Comparison of ENCODE assay signal across 23 cellular contexts in genomic region chr4:107213880-107214279, GRCh38.
"Had no signal": no experiment of that assay in that cellular context is flagged by ENCODE, and none has a peak within 500 bp of the region (broad histone marks: within the 10 kb centered on the region; RNA-seq: fewer than 3 reads in every experiment).

No MANE protein-coding gene starts in this region.

- FAIRE-seq: TTC549 had no signal

- H3K9me3 Mint-ChIP-seq: activated naive CD8-positive, alpha-beta T cell treated with anti-CD3 and anti-CD28 coated beads for 36 hours; activated T-cell treated with anti-CD3 and anti-CD28 coated beads, Interleukin-2, amount 50 U/mL, for 72 hours; memory B cell; WTC11 had no signal

- DNase-seq: activated CD4-positive, alpha-beta T cell treated with anti-CD3 and anti-CD28 coated beads for 48 hours; activated CD8-positive, alpha-beta memory T cell treated with anti-CD3 and anti-CD28 coated beads, Interleukin-2, amount 50 U/mL, for 4 hours; activated CD8-positive, alpha-beta T cell treated with anti-CD3 and anti-CD28 coated beads, Interleukin-2, amount 10 ng/mL, durations not matched to agents 7 days and 5 days; activated gamma-delta T cell treated with Interleukin-2 at 50 U/mL for 16 hours; activated naive CD8-positive, alpha-beta T cell treated with anti-CD3 and anti-CD28 coated beads for 36 hours; activated T-cell treated with anti-CD3 and anti-CD28 coated beads, Interleukin-2, amount 50 U/mL, for 72 hours; anterior cingulate cortex; cerebellar nuclear complex; dermis blood vessel endothelial cell; effector memory CD8-positive, alpha-beta T cell; hypothalamus; kidney glomerular epithelial cell; left ventricle myocardium superior; natural killer cell; posterior cingulate gyrus; retina; stimulated activated CD4-positive, alpha-beta T cell treated with anti-CD3 and anti-CD28 coated beads, Interleukin-4, amount 100 ng/mL, for 1 hour; stimulated activated naive CD4-positive, alpha-beta T cell; tibial artery; uterus had no signal

- H3K36me3 Mint-ChIP-seq: activated naive CD8-positive, alpha-beta T cell treated with anti-CD3 and anti-CD28 coated beads for 36 hours; memory B cell; natural killer cell; WTC11 had no signal

- H3K9me3 ChIP-seq: tibial artery, uterus had no signal

- H3K27ac ChIP-seq: tibial artery, uterus had no signal

- H3K27me3 Mint-ChIP-seq: activated naive CD8-positive, alpha-beta T cell treated with anti-CD3 and anti-CD28 coated beads for 36 hours; effector memory CD8-positive, alpha-beta T cell; memory B cell had no signal

- H3K27ac Mint-ChIP-seq: activated CD8-positive, alpha-beta T cell treated with anti-CD3 and anti-CD28 coated beads, Interleukin-2, amount 10 ng/mL, durations not matched to agents 7 days and 5 days; activated naive CD8-positive, alpha-beta T cell treated with anti-CD3 and anti-CD28 coated beads for 36 hours; activated T-cell treated with anti-CD3 and anti-CD28 coated beads, Interleukin-2, amount 50 U/mL, for 72 hours; effector memory CD8-positive, alpha-beta T cell; memory B cell; natural killer cell; WTC11 had no signal

- H3K4me3 ChIP-seq: tibial artery, uterus had no signal

- H3K4me1 ChIP-seq: tibial artery, uterus had no signal

- H3K27me3 ChIP-seq: tibial artery, uterus had no signal

- H3K4me3 Mint-ChIP-seq: activated CD8-positive, alpha-beta T cell treated with anti-CD3 and anti-CD28 coated beads, Interleukin-2, amount 10 ng/mL, durations not matched to agents 7 days and 5 days; activated naive CD8-positive, alpha-beta T cell treated with anti-CD3 and anti-CD28 coated beads for 36 hours; activated T-cell treated with anti-CD3 and anti-CD28 coated beads, Interleukin-2, amount 50 U/mL, for 72 hours; effector memory CD8-positive, alpha-beta T cell; memory B cell; natural killer cell; WTC11 had no signal

- H3K4me1 Mint-ChIP-seq: activated naive CD8-positive, alpha-beta T cell treated with anti-CD3 and anti-CD28 coated beads for 36 hours; memory B cell; natural killer cell had no signal

- H3K36me3 ChIP-seq: tibial artery, uterus had no signal
